20 cellular contexts compared by ENCODE assay signal in the genomic region with DNA sequence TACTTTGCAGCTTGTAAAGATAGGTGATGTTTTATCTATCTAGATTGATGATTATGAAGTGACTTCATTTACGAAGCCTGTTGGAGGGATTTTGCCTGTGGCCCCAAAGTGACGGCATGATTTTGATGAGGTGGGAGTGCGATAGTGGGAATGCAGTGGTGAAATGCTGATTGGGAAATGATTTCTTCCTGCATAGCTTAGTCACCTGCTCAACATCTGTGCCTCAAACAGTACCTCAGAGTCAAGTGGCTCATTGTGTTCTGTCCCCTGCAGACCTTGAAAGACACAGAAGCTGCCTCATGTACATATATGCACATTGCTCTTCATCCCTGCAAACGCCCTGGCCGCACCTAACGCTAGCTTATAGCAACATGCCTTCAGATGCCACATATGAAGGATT.
"Had no signal": no experiment of that assay in that cellular context is flagged by ENCODE, and none has a peak within 500 bp of the region (broad histone marks: within the 10 kb centered on the region; RNA-seq: fewer than 3 reads in every experiment).

No MANE protein-coding gene starts in this region.

- FAIRE-seq: endometrium, kidney, TTC549 had no signal

- H3K4me2 ChIP-seq: neural progenitor cell had no signal

- H3K4me1 ChIP-seq: neural progenitor cell, spleen had no signal

- H3K27ac ChIP-seq: cardiac muscle cell, neural progenitor cell had no signal

- H3K27me3 ChIP-seq: cardiac muscle cell, gastroesophageal sphincter, neural progenitor cell had no signal

- DNase-seq: activated CD4-positive, alpha-beta T cell treated with anti-CD3 and anti-CD28 coated beads for 1 hour; activated CD8-positive, alpha-beta memory T cell treated with anti-CD3 and anti-CD28 coated beads for 24 hours; activated CD8-positive, alpha-beta memory T cell treated with anti-CD3 and anti-CD28 coated beads, Interleukin-2, amount 50 U/mL, for 4 hours; activated naive CD4-positive, alpha-beta T cell; activated T-cell treated with anti-CD3 and anti-CD28 coated beads, Interleukin-2, amount 50 U/mL, for 4 hours; amniotic stem cell; effector CD4-positive, alpha-beta T cell; erythroblast; kidney; naive thymus-derived CD8-positive, alpha-beta T cell; posterior cingulate gyrus; spleen; stimulated activated CD4-positive, alpha-beta T cell treated with anti-CD3 and anti-CD28 coated beads, Interleukin-4, amount 100 ng/mL, for 1 hour; stimulated activated naive CD4-positive, alpha-beta T cell treated with Interleukin-2 at 50 U/mL for 16 hours; T-helper 1 cell had no signal

- H3K9ac ChIP-seq: neural progenitor cell had no signal

- H3K36me3 ChIP-seq: neural progenitor cell, spleen had no signal

- H3K4me3 ChIP-seq: cardiac muscle cell, gastroesophageal sphincter, neural progenitor cell, spleen had no signal

- H3K9me3 ChIP-seq: gastroesophageal sphincter, spleen had no signal
